In the genomic region with DNA sequence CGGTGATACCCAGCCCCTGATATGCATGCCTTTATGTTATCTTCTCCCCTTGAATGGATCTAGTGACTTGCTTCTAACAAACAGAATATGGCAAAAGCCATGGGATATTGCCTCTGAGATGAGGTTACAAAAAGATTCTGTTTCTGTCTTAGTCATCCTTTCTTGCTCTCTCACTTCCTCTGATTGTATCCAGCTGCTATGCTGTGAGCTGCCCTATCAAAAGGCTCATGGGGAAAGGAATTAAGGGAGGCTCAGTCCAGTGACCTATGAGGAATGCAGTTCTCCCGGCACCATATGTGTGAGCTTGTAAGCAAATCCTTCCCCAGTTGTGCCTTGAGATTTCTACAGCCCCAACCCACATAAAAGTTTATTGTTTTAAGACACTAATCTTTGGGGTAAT, we compare ENCODE assay signal across 12 cellular contexts.
DNase-seq lines count a peak whose midpoint lies in the region; ATAC-seq and TF ChIP-seq lines count a peak whose summit lies in the region.
"Had no signal": no experiment of that assay in that cellular context is flagged by ENCODE, and none has a peak within 500 bp of the region (broad histone marks: within the 10 kb centered on the region; RNA-seq: fewer than 3 reads in every experiment).

No MANE protein-coding gene starts in this region.

- TF ChIP-seq CTCF in SK-N-SH (IDR thresholded peaks at IDR 0.05), result no peak
- TF ChIP-seq CTCF in cardiac fibroblast (IDR thresholded peaks at IDR 0.05; ENCODE audit: low read depth, low read length), result no peak

- no peak overlapping the region for H3K4me3 ChIP-seq in SK-N-SH (ENCODE audit: low read depth in 2 of 2, low read length in 1 of 2)
- no peak overlapping the region for H3K4me3 ChIP-seq in cardiac fibroblast (replicated peaks in 1 of 2; ENCODE audit: low read depth in 2 of 2, low read length in 2 of 2)
- H3K4me3 ChIP-seq: A549, gastroesophageal sphincter, K562 had no signal

- intact Hi-C loops in sciatic nerve (cut with DNase I), result no loop called here

- CTCF ChIA-PET in SK-N-SH (lab: Yijun Ruan, JAX), result no interaction called here

- no peak overlapping the region for H3K4me2 ChIP-seq in SK-N-SH
- H3K4me2 ChIP-seq: A549 had no signal

- TF ChIP-seq RAD21 in SK-N-SH (IDR thresholded peaks at IDR 0.05; ENCODE audit: low read length), result no peak

- no peaks in the 10 kb centered on the region for H3K4me1 ChIP-seq in SK-N-SH (ENCODE audit: control insufficient read depth in 1 of 2, insufficient read depth in 2 of 2, low read depth in 1 of 2, low read length in 1 of 2)
- H3K4me1 ChIP-seq: A549, gastroesophageal sphincter had no signal

- H2AFZ ChIP-seq in SK-N-SH (ENCODE audit: low read depth), result no peak overlapping the region

- H3K9me3 ChIP-seq in SK-N-SH, result no peaks in the 10 kb centered on the region
- H3K9me3 ChIP-seq: A549, gastroesophageal sphincter had no signal

- no peaks in the 10 kb centered on the region for H3F3A ChIP-seq in SK-N-SH (replicated peaks; ENCODE audit: insufficient read depth)

- H3K27ac ChIP-seq in SK-N-SH (ENCODE audit: low read depth in 2 of 2, low read length in 1 of 2), result peak overlapping the region in 1 of 2 experiments; percentile 32; a peak in 1 of 4 replicates
- H3K27ac ChIP-seq: A549, gastroesophageal sphincter had no signal

- DNase-seq in SK-N-SH (no peak), HPDE6-E6E7 (ENCODE audit: extremely low spot score) (peak; percentile 7), cardiac fibroblast (ENCODE audit: low read depth in 2 of 2) (peak; percentile 84 to 85), sciatic nerve (ENCODE audit: low spot score) (no peak), RPMI8226 (no peak), LoVo (ENCODE audit: low spot score) (no peak)
- DNase-seq in activated CD4-positive, alpha-beta T cell treated with anti-CD3 and anti-CD28 coated beads, Interleukin-2, amount 50 U/mL, for 48 hours, result no peak
- DNase-seq: activated CD4-positive, alpha-beta T cell treated with anti-CD3 and anti-CD28 coated beads for 36 hours had no signal

- POLR2A ChIA-PET in SK-N-SH (lab: Yijun Ruan, JAX), result no interaction called here

- ATAC-seq in SK-N-SH treated with all-trans-retinoic acid at 6 μM for 48 hours (no peak), sciatic nerve (peak; percentile 68)
- ATAC-seq: A549; activated CD4-positive, alpha-beta T cell treated with anti-CD3 and anti-CD28 coated beads for 36 hours; gastroesophageal sphincter; K562 had no signal

- H3K79me2 ChIP-seq in SK-N-SH (ENCODE audit: insufficient read depth), result no peaks in the 10 kb centered on the region

- TF ChIP-seq EP300 in SK-N-SH (IDR thresholded peaks at IDR 0.05; ENCODE audit: borderline replicate concordance in 1 of 2, low read depth in 1 of 2, low read length in 1 of 2), result no peak

- no peaks in the 10 kb centered on the region for H3K9me2 ChIP-seq in SK-N-SH

- H3K36me3 ChIP-seq in SK-N-SH (replicated peaks in 1 of 2; ENCODE audit: control insufficient read depth in 1 of 2, insufficient read depth in 2 of 2, low read length in 1 of 2), result no peaks in the 10 kb centered on the region
- H3K36me3 ChIP-seq: gastroesophageal sphincter had no signal

- WGBS in SK-N-SH (ENCODE audit: low lambda C conversion rate), result 18% methylated on average over 2 of the region's 2 CpGs

- H3K9ac ChIP-seq in SK-N-SH, result no peak overlapping the region

- no peaks in the 10 kb centered on the region for H3K27me3 ChIP-seq in SK-N-SH (ENCODE audit: insufficient read depth)
- H3K27me3 ChIP-seq: gastroesophageal sphincter had no signal

- H4K20me1 ChIP-seq in SK-N-SH (ENCODE audit: insufficient read depth), result no peaks in the 10 kb centered on the region

TF ChIP-seq in SK-N-SH, 30 proteins besides CTCF, POLR2A, EP300 and RAD21:
- TF ChIP-seq FOXJ3 (CRISPR knock-in tag; IDR thresholded peaks at IDR 0.05), result no peak
- peak; percentile 33; the same call in 1 of the 2 replicates for TF ChIP-seq TCF12 (IDR thresholded peaks at IDR 0.05)

TF ChIP-seq in SK-N-SH treated with all-trans-retinoic acid at 6 μM for 48 hours, 23 proteins besides CTCF, POLR2A, EP300 and RAD21:
- TF ChIP-seq ZNF565 (CRISPR knock-in tag; conservative IDR thresholded peaks at IDR 0.05; ENCODE audit: low read depth) (no peak), ZFP30 (CRISPR knock-in tag; IDR thresholded peaks at IDR 0.05) (no peak), SNAI2 (CRISPR knock-in tag; IDR thresholded peaks at IDR 0.05) (no peak), ZC3H10 (CRISPR knock-in tag; IDR thresholded peaks at IDR 0.05) (no peak), ZNF8 (CRISPR knock-in tag; IDR thresholded peaks at IDR 0.05) (no peak), GLIS3 (CRISPR knock-in tag; IDR thresholded peaks at IDR 0.05) (no peak), PPARA (CRISPR knock-in tag; IDR thresholded peaks at IDR 0.05; ENCODE audit: borderline replicate concordance) (no peak), TCF4 (CRISPR knock-in tag; IDR thresholded peaks at IDR 0.05; ENCODE audit: borderline replicate concordance) (no peak), ZFP3 (CRISPR knock-in tag; IDR thresholded peaks at IDR 0.05) (no peak), ESRRG (CRISPR knock-in tag; IDR thresholded peaks at IDR 0.05) (no peak), RARB (CRISPR knock-in tag; IDR thresholded peaks at IDR 0.05) (no peak), TOX (CRISPR knock-in tag; IDR thresholded peaks at IDR 0.05; ENCODE audit: borderline replicate concordance) (no peak), CSDC2 (CRISPR knock-in tag; IDR thresholded peaks at IDR 0.05) (no peak), OSR1 (CRISPR knock-in tag; IDR thresholded peaks at IDR 0.05) (no peak)
- TF ChIP-seq, protein P1, sequence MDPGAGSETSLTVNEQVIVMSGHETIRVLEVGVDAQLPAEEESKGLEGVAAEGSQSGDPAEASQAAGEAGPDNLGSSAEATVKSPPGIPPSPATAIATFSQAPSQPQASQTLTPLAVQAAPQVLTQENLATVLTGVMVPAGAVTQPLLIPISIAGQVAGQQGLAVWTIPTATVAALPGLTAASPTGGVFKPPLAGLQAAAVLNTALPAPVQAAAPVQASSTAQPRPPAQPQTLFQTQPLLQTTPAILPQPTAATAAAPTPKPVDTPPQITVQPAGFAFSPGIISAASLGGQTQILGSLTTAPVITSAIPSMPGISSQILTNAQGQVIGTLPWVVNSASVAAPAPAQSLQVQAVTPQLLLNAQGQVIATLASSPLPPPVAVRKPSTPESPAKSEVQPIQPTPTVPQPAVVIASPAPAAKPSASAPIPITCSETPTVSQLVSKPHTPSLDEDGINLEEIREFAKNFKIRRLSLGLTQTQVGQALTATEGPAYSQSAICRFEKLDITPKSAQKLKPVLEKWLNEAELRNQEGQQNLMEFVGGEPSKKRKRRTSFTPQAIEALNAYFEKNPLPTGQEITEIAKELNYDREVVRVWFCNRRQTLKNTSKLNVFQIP (CRISPR knock-in tag; IDR thresholded peaks at IDR 0.05; ENCODE audit: borderline replicate concordance, low read depth), result no peak
- TF ChIP-seq, protein P2, sequence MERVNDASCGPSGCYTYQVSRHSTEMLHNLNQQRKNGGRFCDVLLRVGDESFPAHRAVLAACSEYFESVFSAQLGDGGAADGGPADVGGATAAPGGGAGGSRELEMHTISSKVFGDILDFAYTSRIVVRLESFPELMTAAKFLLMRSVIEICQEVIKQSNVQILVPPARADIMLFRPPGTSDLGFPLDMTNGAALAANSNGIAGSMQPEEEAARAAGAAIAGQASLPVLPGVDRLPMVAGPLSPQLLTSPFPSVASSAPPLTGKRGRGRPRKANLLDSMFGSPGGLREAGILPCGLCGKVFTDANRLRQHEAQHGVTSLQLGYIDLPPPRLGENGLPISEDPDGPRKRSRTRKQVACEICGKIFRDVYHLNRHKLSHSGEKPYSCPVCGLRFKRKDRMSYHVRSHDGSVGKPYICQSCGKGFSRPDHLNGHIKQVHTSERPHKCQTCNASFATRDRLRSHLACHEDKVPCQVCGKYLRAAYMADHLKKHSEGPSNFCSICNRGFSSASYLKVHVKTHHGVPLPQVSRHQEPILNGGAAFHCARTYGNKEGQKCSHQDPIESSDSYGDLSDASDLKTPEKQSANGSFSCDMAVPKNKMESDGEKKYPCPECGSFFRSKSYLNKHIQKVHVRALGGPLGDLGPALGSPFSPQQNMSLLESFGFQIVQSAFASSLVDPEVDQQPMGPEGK (CRISPR knock-in tag; IDR thresholded peaks at IDR 0.05; ENCODE audit: borderline replicate concordance), result no peak
- TF ChIP-seq, protein P3, sequence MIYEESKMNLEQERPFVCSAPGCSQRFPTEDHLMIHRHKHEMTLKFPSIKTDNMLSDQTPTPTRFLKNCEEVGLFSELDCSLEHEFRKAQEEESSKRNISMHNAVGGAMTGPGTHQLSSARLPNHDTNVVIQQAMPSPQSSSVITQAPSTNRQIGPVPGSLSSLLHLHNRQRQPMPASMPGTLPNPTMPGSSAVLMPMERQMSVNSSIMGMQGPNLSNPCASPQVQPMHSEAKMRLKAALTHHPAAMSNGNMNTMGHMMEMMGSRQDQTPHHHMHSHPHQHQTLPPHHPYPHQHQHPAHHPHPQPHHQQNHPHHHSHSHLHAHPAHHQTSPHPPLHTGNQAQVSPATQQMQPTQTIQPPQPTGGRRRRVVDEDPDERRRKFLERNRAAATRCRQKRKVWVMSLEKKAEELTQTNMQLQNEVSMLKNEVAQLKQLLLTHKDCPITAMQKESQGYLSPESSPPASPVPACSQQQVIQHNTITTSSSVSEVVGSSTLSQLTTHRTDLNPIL (CRISPR knock-in tag; IDR thresholded peaks at IDR 0.05; ENCODE audit: low read depth), result no peak
- TF ChIP-seq, protein P4, sequence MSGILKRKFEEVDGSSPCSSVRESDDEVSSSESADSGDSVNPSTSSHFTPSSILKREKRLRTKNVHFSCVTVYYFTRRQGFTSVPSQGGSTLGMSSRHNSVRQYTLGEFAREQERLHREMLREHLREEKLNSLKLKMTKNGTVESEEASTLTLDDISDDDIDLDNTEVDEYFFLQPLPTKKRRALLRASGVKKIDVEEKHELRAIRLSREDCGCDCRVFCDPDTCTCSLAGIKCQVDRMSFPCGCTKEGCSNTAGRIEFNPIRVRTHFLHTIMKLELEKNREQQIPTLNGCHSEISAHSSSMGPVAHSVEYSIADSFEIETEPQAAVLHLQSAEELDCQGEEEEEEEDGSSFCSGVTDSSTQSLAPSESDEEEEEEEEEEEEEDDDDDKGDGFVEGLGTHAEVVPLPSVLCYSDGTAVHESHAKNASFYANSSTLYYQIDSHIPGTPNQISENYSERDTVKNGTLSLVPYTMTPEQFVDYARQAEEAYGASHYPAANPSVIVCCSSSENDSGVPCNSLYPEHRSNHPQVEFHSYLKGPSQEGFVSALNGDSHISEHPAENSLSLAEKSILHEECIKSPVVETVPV (CRISPR knock-in tag; IDR thresholded peaks at IDR 0.05), result no peak
TF ChIP-seq in SK-N-SH treated with all-trans-retinoic acid at 6 μM for 48 hours: peak in this region for 0.

Comparison
In these comparisons a context has a peak if more than half of its experiments do, and no peak if none do; other contexts are left out.
1. DNase-seq: peak in HPDE6-E6E7 (single experiment) and cardiac fibroblast (2 of 2); none in SK-N-SH (single experiment), sciatic nerve (single experiment), RPMI8226 (single experiment), activated CD4-positive, alpha-beta T cell treated with anti-CD3 and anti-CD28 coated beads, Interleukin-2, amount 50 U/mL, for 48 hours (0 of 2) and LoVo (single experiment).